19 cellular contexts compared by ENCODE assay signal in genomic region chr15:60912984-60913697, GRCh38.
DNase-seq lines count a peak whose midpoint lies in the region; ATAC-seq and TF ChIP-seq lines count a peak whose summit lies in the region.
"Had no signal": no experiment of that assay in that cellular context is flagged by ENCODE, and none has a peak within 500 bp of the region (broad histone marks: within the 10 kb centered on the region; RNA-seq: fewer than 3 reads in every experiment).

No MANE protein-coding gene starts in this region.

- DNase-seq in GM12865 (ENCODE audit: low read depth) = peak; percentile 26
- peak in 3 of 4 donors; percentile 38 to 67 (median 65) for DNase-seq in body of pancreas
- peak; percentile 68 for DNase-seq in left lobe of liver (ENCODE audit: low spot score)
- DNase-seq in T-cell = no peak
- DNase-seq in iPS-NIHi11 (ENCODE audit: low spot score) = no peak
- DNase-seq: amniotic stem cell; effector memory CD8-positive, alpha-beta T cell; left lung; NCI-H2081 treated with DMSO at 0.1 percent for 48 hours; NCI-H526; ovary had no signal

- H3K27me3 Mint-ChIP-seq in T-cell = peaks cover 0 to 1% of the 10 kb centered on the region in 2 donors
- H3K27me3 Mint-ChIP-seq: central memory CD8-positive, alpha-beta T cell; type B pancreatic cell had no signal

- no peak for TF ChIP-seq CTCF in GM12865 (IDR thresholded peaks at IDR 0.05; ENCODE audit: insufficient read depth, low read depth, low read length, missing control alignments)
- no peak for TF ChIP-seq CTCF in body of pancreas (IDR thresholded peaks at IDR 0.05)

- no peak overlapping the region for H3K27ac Mint-ChIP-seq in T-cell
- H3K27ac Mint-ChIP-seq: activated T-cell treated with anti-CD3 and anti-CD28 coated beads, Interleukin-2, amount 50 U/mL, for 72 hours; B cell; effector memory CD8-positive, alpha-beta T cell; T-helper 2 cell treated with Interferon-gamma antibody and Interleukin-4, amounts not matched to agents 5 μg/mL and 100 μg/mL, for 36 hours; type B pancreatic cell had no signal

- peaks cover 6 to 15% (median 9%) of the 10 kb centered on the region in 3 donors for H3K4me1 Mint-ChIP-seq in T-cell

- H3K36me3 ChIP-seq in HUES64 (ENCODE audit: insufficient read depth, low read length) = no peaks in the 10 kb centered on the region
- H3K36me3 ChIP-seq in body of pancreas (replicated peaks in 1 of 2; ENCODE audit: insufficient read depth in 1 of 2, low read depth in 2 of 2) = no peaks in the 10 kb centered on the region
- H3K36me3 ChIP-seq: left lung, ovary had no signal

- TF ChIP-seq POLR2A in body of pancreas (IDR thresholded peaks at IDR 0.05) = no peak

- CTCF ChIA-PET in T-cell (lab: Charles Lee) = no interaction called here

- H3K4me3 ChIP-seq in GM12865 (ENCODE audit: low read depth, low read length) (no peak overlapping the region), HUES64 (ENCODE audit: low read length) (no peak overlapping the region), body of pancreas (no peak overlapping the region)
- H3K4me3 ChIP-seq: left lung, ovary had no signal

- H3K9me3 ChIP-seq in HUES64 (ENCODE audit: insufficient read depth, low read depth, low read length) = no peaks in the 10 kb centered on the region
- H3K9me3 ChIP-seq in body of pancreas = no peaks in the 10 kb centered on the region
- H3K9me3 ChIP-seq: left lung, ovary had no signal

- H3K27me3 ChIP-seq in HUES64 (ENCODE audit: insufficient read depth, low read length) = no peaks in the 10 kb centered on the region
- H3K27me3 ChIP-seq in body of pancreas = no peaks in the 10 kb centered on the region
- H3K27me3 ChIP-seq: left lung, ovary had no signal

- peak overlapping the region; percentile 23; the same call in 1 of the 2 replicates for H3K27ac ChIP-seq in HUES64 (ENCODE audit: low read depth, low read length)
- H3K27ac ChIP-seq in body of pancreas = peak overlapping the region in 3 of 4 donors; percentile 23 to 31 (median 26)
- H3K27ac ChIP-seq: left lung, ovary had no signal

- intact Hi-C loops in body of pancreas (cut with DNase I) = loop anchor here (10.0 kb wide), 1 partner anchor 328 kb away; no protein-coding TSS in a partner anchor

- no peak overlapping the region for H3K4me3 Mint-ChIP-seq in T-cell
- H3K4me3 Mint-ChIP-seq: activated T-cell treated with anti-CD3 and anti-CD28 coated beads, Interleukin-2, amount 50 U/mL, for 72 hours; B cell; central memory CD8-positive, alpha-beta T cell; effector memory CD8-positive, alpha-beta T cell; T-helper 2 cell treated with Interferon-gamma antibody and Interleukin-4, amounts not matched to agents 5 μg/mL and 100 μg/mL, for 36 hours; type B pancreatic cell had no signal

- no peak overlapping the region for H3K9ac ChIP-seq in HUES64 (ENCODE audit: low read depth, low read length)

- H3K4me1 ChIP-seq in HUES64 (ENCODE audit: insufficient read depth, low read length) = peaks cover 22% of the 10 kb centered on the region
- H3K4me1 ChIP-seq in body of pancreas = peaks cover 52% of the 10 kb centered on the region

- H3K36me3 Mint-ChIP-seq in T-cell = no peaks in the 10 kb centered on the region
- H3K36me3 Mint-ChIP-seq: type B pancreatic cell had no signal

- POLR2A ChIA-PET in T-cell (lab: Charles Lee) = no interaction called here

- WGBS in HUES64 = 72% methylated on average over 6 of the region's 6 CpGs
- 52 to 56% methylated on average over 6 of the region's 6 CpGs for WGBS in body of pancreas, 2 donors

- no peaks in the 10 kb centered on the region for H3K9me3 Mint-ChIP-seq in T-cell
- H3K9me3 Mint-ChIP-seq: activated T-cell treated with anti-CD3 and anti-CD28 coated beads, Interleukin-2, amount 50 U/mL, for 72 hours; central memory CD8-positive, alpha-beta T cell; effector memory CD8-positive, alpha-beta T cell; T-helper 2 cell treated with Interferon-gamma antibody and Interleukin-4, amounts not matched to agents 5 μg/mL and 100 μg/mL, for 36 hours; type B pancreatic cell had no signal

- peak; percentile 23 for ATAC-seq in body of pancreas
- ATAC-seq in left lobe of liver = peak; percentile 18
- no peak for ATAC-seq in T-cell (replicated peaks in 1 of 4)
- ATAC-seq in HG02759 (IDR thresholded peaks at IDR 0.05; ENCODE audit: unreplicated experiment) = no peak
- ATAC-seq in GM21526 (IDR thresholded peaks at IDR 0.05; ENCODE audit: low FRiP score, unreplicated experiment) = no peak
- ATAC-seq: effector memory CD8-positive, alpha-beta T cell; left lung had no signal

Comparison
In these comparisons a context has a peak if more than half of its experiments do, and no peak if none do; other contexts are left out.
1. DNase-seq: peak in GM12865 (single experiment), body of pancreas (3 of 4) and left lobe of liver (single experiment); none in T-cell (0 of 34) and iPS-NIHi11 (single experiment).
2. ATAC-seq: peak in body of pancreas (single experiment) and left lobe of liver (single experiment); none in T-cell (0 of 4), HG02759 (single experiment) and GM21526 (single experiment).